Comparison of ENCODE assay signal across 9 cellular contexts in the genomic region with DNA sequence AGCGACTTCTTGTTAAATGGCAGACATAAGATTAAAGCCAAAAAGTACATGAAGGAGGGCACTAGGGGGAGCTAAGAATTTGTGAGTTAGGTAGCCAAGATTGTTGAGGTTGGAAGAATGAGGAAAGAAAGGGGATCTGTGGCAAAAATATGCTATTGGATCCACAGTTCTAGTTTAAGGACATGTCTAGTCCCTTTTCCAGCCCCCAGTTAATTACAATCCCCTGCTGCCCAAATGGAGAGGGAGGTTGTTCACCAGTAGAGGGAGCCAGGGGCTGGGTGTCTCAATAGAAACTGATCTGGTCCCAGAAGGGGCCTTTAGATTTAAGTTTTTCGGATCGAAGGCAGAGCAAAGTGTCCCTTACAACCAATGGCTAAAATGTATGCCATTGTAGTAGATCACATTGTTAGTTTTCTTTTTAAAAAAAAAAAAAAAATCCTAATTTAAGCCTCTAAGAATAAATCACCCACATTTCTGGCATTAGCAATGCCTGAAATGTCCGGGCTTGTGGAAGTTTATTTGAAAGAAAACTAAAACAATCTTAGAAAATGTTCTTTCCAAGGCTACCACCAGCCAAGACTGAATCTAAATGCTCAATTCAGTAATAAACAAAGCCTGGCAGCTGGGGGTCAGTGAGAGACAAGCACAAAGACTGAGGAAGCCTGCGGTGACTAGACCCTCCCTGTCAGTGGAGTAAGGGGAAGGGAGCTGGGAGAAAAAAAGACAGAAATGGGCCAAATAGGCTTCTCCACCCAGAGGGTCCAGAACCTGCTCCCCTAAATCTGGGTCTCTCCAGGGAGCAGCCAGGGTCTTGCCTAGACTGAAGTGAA. TPM values are rescaled to one million over a fixed set of nuclear protein-coding genes. Genes with fewer than 3 reads are reported as not detected.
DNase-seq lines count a peak whose midpoint lies in the region; ATAC-seq and TF ChIP-seq lines count a peak whose summit lies in the region.
"Had no signal": no experiment of that assay in that cellular context is flagged by ENCODE, and none has a peak within 500 bp of the region (broad histone marks: within the 10 kb centered on the region; RNA-seq: fewer than 3 reads in every experiment).

No MANE protein-coding gene starts in this region.

- in situ Hi-C loops in Panc1 (cut with HindIII; ENCODE audit: low pct_unique_long_range_greater_than_20kb, low sequenced_read_pairs) = no loop called here

- no peak for ATAC-seq in Panc1
- ATAC-seq in naive thymus-derived CD8-positive, alpha-beta T cell = no peak
- ATAC-seq in GM18517 (IDR thresholded peaks at IDR 0.05; ENCODE audit: unreplicated experiment) = no peak

- peaks cover 32% of the 10 kb centered on the region for H3K27me3 ChIP-seq in Panc1 (ENCODE audit: control insufficient read depth, insufficient read depth, low read length)
- no peaks in the 10 kb centered on the region for H3K27me3 ChIP-seq in skeletal muscle satellite cell (ENCODE audit: control insufficient read depth, insufficient read depth, low read length)

- peaks cover 5 to 21% (median 15%) of the 10 kb centered on the region in 5 donors for H3K27me3 Mint-ChIP-seq in naive thymus-derived CD8-positive, alpha-beta T cell

- BruUV-seq in Panc1 (replicated peaks; lab: Mats Ljungman, UMichigan) = no TSS peak

- H3K4me3 ChIP-seq in GM12875 (ENCODE audit: low read depth, low read length) (no peak overlapping the region), Panc1 (ENCODE audit: low read depth in 2 of 2, low read length in 2 of 2) (no peak overlapping the region), foreskin fibroblast (ENCODE audit: low read depth in 1 of 2, low read length in 2 of 2) (no peak overlapping the region), skeletal muscle satellite cell (ENCODE audit: low read length) (peak overlapping the region; percentile 40)
- H3K4me3 ChIP-seq: pancreas had no signal

- H3K9ac ChIP-seq in skeletal muscle satellite cell (ENCODE audit: low read depth, low read length) = peak overlapping the region; percentile 69

- H3K36me3 Mint-ChIP-seq in naive thymus-derived CD8-positive, alpha-beta T cell = no peaks in the 10 kb centered on the region

- H3K27ac ChIP-seq in Panc1 (ENCODE audit: low read length) = no peak overlapping the region
- H3K27ac ChIP-seq: pancreas had no signal

- intact Hi-C loops in Panc1 (cut with micrococcal nuclease; ENCODE audit: unreplicated experiment) = loop anchor here (5.0 kb wide), 1 partner anchor 107 kb away; no protein-coding TSS in a partner anchor

- no peak overlapping the region for H3K27ac Mint-ChIP-seq in naive thymus-derived CD8-positive, alpha-beta T cell

- peaks cover 0 to 3% (median 0%) of the 10 kb centered on the region in 9 donors for H3K9me3 Mint-ChIP-seq in naive thymus-derived CD8-positive, alpha-beta T cell

- H3K36me3 ChIP-seq in Panc1 (ENCODE audit: control insufficient read depth, insufficient read depth, low read length) = no peaks in the 10 kb centered on the region
- H3K36me3 ChIP-seq in skeletal muscle satellite cell (ENCODE audit: insufficient read depth, low read length) = peaks cover 80% of the 10 kb centered on the region
- H3K36me3 ChIP-seq: pancreas had no signal

- peak overlapping the region; percentile 86 for H3K4me2 ChIP-seq in skeletal muscle satellite cell (ENCODE audit: low read length)

- CTCF ChIA-PET in Panc1 (lab: Charles Lee) = interaction anchor here (0.7 kb wide), 1 partner anchor 214 kb away, joined by 7 read pairs; no protein-coding TSS in a partner anchor

- TF ChIP-seq CTCF in GM12875 (IDR thresholded peaks at IDR 0.05; ENCODE audit: borderline replicate concordance, insufficient read depth, low read depth, low read length) (peak; percentile 68), Panc1 (IDR thresholded peaks at IDR 0.05) (peak; percentile 85), foreskin fibroblast (IDR thresholded peaks at IDR 0.05; ENCODE audit: low read depth, low read length) (peak; percentile 52)

- H3K4me1 ChIP-seq in Panc1 (ENCODE audit: control insufficient read depth, insufficient read depth, low read length) (no peaks in the 10 kb centered on the region), skeletal muscle satellite cell (ENCODE audit: control insufficient read depth, insufficient read depth, low read length) (peaks cover 83% of the 10 kb centered on the region)
- H3K4me1 ChIP-seq: pancreas had no signal

- POLR2A ChIA-PET in Panc1 (lab: Charles Lee) = no interaction called here
- POLR2A ChIA-PET in naive thymus-derived CD8-positive, alpha-beta T cell (lab: Charles Lee) = no interaction called here

- DNase-seq in Panc1 (ENCODE audit: low read depth, low spot score) = peak; percentile 13
- peak in 1 of 2 donors; percentile 79 for DNase-seq in foreskin fibroblast
- no peak for DNase-seq in GDM1 (lab: John Stamatoyannopoulos, UW)
- no peak for DNase-seq in 8988T
- DNase-seq in naive thymus-derived CD8-positive, alpha-beta T cell = no peak
- DNase-seq: pancreas had no signal

- H3K9me3 ChIP-seq in Panc1 (ENCODE audit: control insufficient read depth, insufficient read depth, low read depth, low read length) (no peaks in the 10 kb centered on the region), skeletal muscle satellite cell (replicated peaks; ENCODE audit: low read length) (no peaks in the 10 kb centered on the region)
- H3K9me3 ChIP-seq: pancreas had no signal

- no peak overlapping the region for H3K4me3 Mint-ChIP-seq in naive thymus-derived CD8-positive, alpha-beta T cell

- no peaks in the 10 kb centered on the region for H3K4me1 Mint-ChIP-seq in naive thymus-derived CD8-positive, alpha-beta T cell

RNA-seq across cellular contexts. Expression of a gene that starts 7.1 kb away (rescaled TPM):
- total RNA-seq in Panc1 (2021; ENCODE audit: unreplicated experiment) = 0.13 TPM
- not detected for polyA plus RNA-seq in Panc1 (2012; ENCODE audit: insufficient read length)
- 31.7 and 46.6 TPM in 2 replicates for total RNA-seq in skeletal muscle satellite cell (2012; rRNA removed)
- under 1 TPM in 1 of 2 experiments, not detected in 1; 0.21 TPM for total RNA-seq in naive thymus-derived CD8-positive, alpha-beta T cell
- polyA plus RNA-seq in naive thymus-derived CD8-positive, alpha-beta T cell = not detected
